Comparison of ENCODE assay signal across 9 cellular contexts in genomic region chr1:156436319-156437043, GRCh38.
DNase-seq lines count a peak whose midpoint lies in the region; ATAC-seq and TF ChIP-seq lines count a peak whose summit lies in the region.
"Had no signal": no experiment of that assay in that cellular context is flagged by ENCODE, and none has a peak within 500 bp of the region (broad histone marks: within the 10 kb centered on the region; RNA-seq: fewer than 3 reads in every experiment).

No MANE protein-coding gene starts in this region.

- peak overlapping the region; percentile 13 for H3K4me3 Mint-ChIP-seq in activated CD8-positive, alpha-beta T cell treated with anti-CD3 and anti-CD28 coated beads, Interleukin-2, amount 10 ng/mL, durations not matched to agents 7 days and 5 days
- peak overlapping the region; percentile 17 to 58 (median 41) for H3K4me3 Mint-ChIP-seq in immature natural killer cell

- H3K36me3 Mint-ChIP-seq in activated CD8-positive, alpha-beta T cell treated with anti-CD3 and anti-CD28 coated beads, Interleukin-2, amount 10 ng/mL, durations not matched to agents 7 days and 5 days (ENCODE audit: low read depth): no peaks in the 10 kb centered on the region
- peaks cover 0 to 4% (median 0%) of the 10 kb centered on the region in 3 donors for H3K36me3 Mint-ChIP-seq in immature natural killer cell

- H3F3A ChIP-seq in smooth muscle cell (ENCODE audit: low read depth): no peaks in the 10 kb centered on the region

- no peaks in the 10 kb centered on the region for H3K9me3 ChIP-seq in smooth muscle cell (replicated peaks; ENCODE audit: low read depth)

- POLR2A ChIA-PET in activated CD8-positive, alpha-beta T cell treated with anti-CD3 and anti-CD28 coated beads, Interleukin-2, amount 10 ng/mL, durations not matched to agents 7 days and 5 days (lab: Charles Lee): no interaction called here

- H3K27me3 Mint-ChIP-seq in activated CD8-positive, alpha-beta T cell treated with anti-CD3 and anti-CD28 coated beads, Interleukin-2, amount 10 ng/mL, durations not matched to agents 7 days and 5 days (ENCODE audit: low read depth): peaks cover 88% of the 10 kb centered on the region
- H3K27me3 Mint-ChIP-seq in immature natural killer cell (ENCODE audit: low read depth in 3 of 3): peaks cover 40 to 63% (median 40%) of the 10 kb centered on the region in 3 donors

- H3K4me1 ChIP-seq in smooth muscle cell (ENCODE audit: low read depth): peaks cover 28% of the 10 kb centered on the region

- peak; percentile 47 for ATAC-seq in activated CD8-positive, alpha-beta T cell treated with anti-CD3 and anti-CD28 coated beads, Interleukin-2, amount 10 ng/mL, durations not matched to agents 7 days and 5 days
- no peak for ATAC-seq in HG02885 (IDR thresholded peaks at IDR 0.05; ENCODE audit: poor library complexity, unreplicated experiment)

- no peaks in the 10 kb centered on the region for H3K9me3 Mint-ChIP-seq in activated CD8-positive, alpha-beta T cell treated with anti-CD3 and anti-CD28 coated beads, Interleukin-2, amount 10 ng/mL, durations not matched to agents 7 days and 5 days (ENCODE audit: insufficient read depth)
- H3K9me3 Mint-ChIP-seq in immature natural killer cell: peaks cover 0 to 3% (median 0%) of the 10 kb centered on the region in 6 donors

- no peaks in the 10 kb centered on the region for H3K36me3 ChIP-seq in smooth muscle cell (ENCODE audit: low read depth)

- H3K4me3 ChIP-seq in smooth muscle cell: peak overlapping the region; percentile 49

- peak overlapping the region; percentile 89 for H3K4me2 ChIP-seq in smooth muscle cell

- peaks cover 24% of the 10 kb centered on the region for H3K4me1 Mint-ChIP-seq in activated CD8-positive, alpha-beta T cell treated with anti-CD3 and anti-CD28 coated beads, Interleukin-2, amount 10 ng/mL, durations not matched to agents 7 days and 5 days (ENCODE audit: low read depth)
- H3K4me1 Mint-ChIP-seq in immature natural killer cell: peaks cover 11 to 20% of the 10 kb centered on the region in 2 donors

- 4% methylated on average over 46 of the region's 51 CpGs for WGBS in smooth muscle cell (ENCODE audit: low lambda C conversion rate)

- H2AFZ ChIP-seq in smooth muscle cell (ENCODE audit: low read depth): no peak overlapping the region

- DNase-seq in NCI-H1092 treated with DMSO at 0.1 percent for 48 hours (lab: John Stamatoyannopoulos, UW): peak; percentile 17
- DNase-seq in NCI-H1092 (lab: John Stamatoyannopoulos, UW): no peak
- no peak for DNase-seq in activated CD8-positive, alpha-beta T cell treated with anti-CD3 and anti-CD28 coated beads, Interleukin-2, amount 10 ng/mL, durations not matched to agents 7 days and 5 days
- DNase-seq in immature natural killer cell: no peak
- DNase-seq in smooth muscle cell (lab: John Stamatoyannopoulos, UW; ENCODE audit: unreplicated experiment): no peak
- DNase-seq in stimulated activated CD4-positive, alpha-beta T cell treated with anti-CD3 and anti-CD28 coated beads, Interleukin-1b, Interleukin-23, amount 100 ng/mL, for 48 hours: no peak
- no peak for DNase-seq in LoVo (ENCODE audit: low spot score)
- DNase-seq: NCI-H1417 treated with DMSO at 0.1 percent for 48 hours had no signal

- peaks cover 100% of the 10 kb centered on the region for H3K27me3 ChIP-seq in smooth muscle cell (ENCODE audit: low read depth)

- no peak overlapping the region for H3K27ac ChIP-seq in smooth muscle cell (ENCODE audit: low read depth)

- H4K20me1 ChIP-seq in smooth muscle cell (ENCODE audit: low read depth): no peaks in the 10 kb centered on the region

- no peaks in the 10 kb centered on the region for H3K79me2 ChIP-seq in smooth muscle cell (ENCODE audit: low read depth)

- CTCF ChIA-PET in activated CD8-positive, alpha-beta T cell treated with anti-CD3 and anti-CD28 coated beads, Interleukin-2, amount 10 ng/mL, durations not matched to agents 7 days and 5 days (lab: Charles Lee): interaction anchor here (1.2 to 6.2 kb wide), 3 partner anchors 9 to 188 kb away, joined by 5 to 42 read pairs (median 25); no protein-coding TSS in a partner anchor

- no peak for TF ChIP-seq CTCF in smooth muscle cell (IDR thresholded peaks at IDR 0.05; ENCODE audit: borderline replicate concordance, insufficient read depth, poor library complexity, severe bottlenecking)

- no peak overlapping the region for H3K27ac Mint-ChIP-seq in activated CD8-positive, alpha-beta T cell treated with anti-CD3 and anti-CD28 coated beads, Interleukin-2, amount 10 ng/mL, durations not matched to agents 7 days and 5 days
- H3K27ac Mint-ChIP-seq in immature natural killer cell: no peak overlapping the region

- no peak overlapping the region for H3K9ac ChIP-seq in smooth muscle cell (ENCODE audit: low read depth)
